Comparison of ENCODE assay signal across 8 cellular contexts in the genomic region with DNA sequence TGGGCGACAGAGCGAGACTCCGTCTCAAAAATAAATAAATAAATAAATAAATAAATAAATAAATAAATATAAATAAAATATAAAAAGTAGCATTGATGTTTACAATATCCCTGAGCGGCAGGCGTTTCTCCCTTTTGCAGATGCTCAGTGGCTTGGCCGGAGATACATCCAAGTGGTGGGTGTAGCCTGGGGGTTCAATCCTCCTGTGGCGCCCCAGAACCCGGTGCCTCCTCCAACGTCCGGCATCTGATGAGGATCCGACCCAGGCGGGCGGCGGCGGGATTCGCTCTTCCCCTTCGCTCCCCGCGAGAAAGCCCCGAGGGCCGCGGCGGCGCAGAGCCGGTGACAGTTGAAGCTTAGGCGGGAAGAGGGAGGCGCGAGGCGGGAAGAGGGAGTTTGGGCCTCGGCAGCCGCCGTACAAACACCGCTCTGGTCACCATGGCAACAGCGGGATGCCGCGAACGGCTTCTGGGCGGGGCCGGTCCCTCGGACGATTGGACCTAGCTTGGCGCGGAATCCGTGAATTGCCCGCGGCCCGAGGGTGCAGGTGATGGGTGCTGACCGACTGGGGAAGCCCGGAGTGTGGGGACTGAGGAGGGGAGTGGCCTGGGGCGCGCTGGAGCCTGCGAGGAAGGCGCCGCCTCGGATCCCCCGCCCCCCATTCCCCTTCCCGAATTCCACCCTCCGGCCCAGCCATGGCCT. TPM values are rescaled to one million over a fixed set of nuclear protein-coding genes. Genes with fewer than 3 reads are reported as not detected.
DNase-seq lines count a peak whose midpoint lies in the region; ATAC-seq, FAIRE-seq and TF ChIP-seq lines count a peak whose summit lies in the region.

No MANE protein-coding gene starts in this region.

- H3K9me3 ChIP-seq in kidney (ENCODE audit: control insufficient read depth in 1 of 2, low read length in 2 of 2), result no peaks in the 10 kb centered on the region

- ATAC-seq in HG03175 (IDR thresholded peaks at IDR 0.05; ENCODE audit: unreplicated experiment) (peak; percentile 74), HG03025 (IDR thresholded peaks at IDR 0.05; ENCODE audit: low FRiP score, unreplicated experiment) (no peak)

- DNase-seq in GM12892 (ENCODE audit: insufficient read length), result peak; percentile 97
- DNase-seq in NCI-H345 (lab: John Stamatoyannopoulos, UW), result peak; percentile 96
- DNase-seq in activated CD4-positive, CD25-positive, alpha-beta regulatory T cell treated with anti-CD3 and anti-CD28 coated beads, Interleukin-2, amount 50 U/mL, for 16 hours (ENCODE audit: low read depth, low spot score), result peak; percentile 81
- DNase-seq in central memory CD4-positive, alpha-beta T cell, result peak; percentile 80
- DNase-seq in kidney, result peak; percentile 98
- DNase-seq in stimulated activated CD4-positive, alpha-beta T cell treated with anti-CD3 and anti-CD28 coated beads, Interleukin-12 subunit alpha, Interleukin-12 subunit beta, amount 100 ng/mL, for 4 hours, result peak; percentile 92

- no peaks in the 10 kb centered on the region for H3K36me3 ChIP-seq in kidney (ENCODE audit: control insufficient read depth in 1 of 2, insufficient read depth in 2 of 2, low read length in 2 of 2)

- peak overlapping the region in 1 of 2 donors; percentile 59 for H3K27ac ChIP-seq in kidney (ENCODE audit: low read depth in 2 of 2, low read length in 2 of 2)

- intact Hi-C loops in kidney (cut with DNase I), result no loop called here

- H3K4me1 ChIP-seq in kidney (ENCODE audit: control insufficient read depth in 1 of 2, insufficient read depth in 1 of 2, low read depth in 1 of 2, low read length in 2 of 2), result peaks cover 4 to 8% of the 10 kb centered on the region in 2 donors

- peak overlapping the region; percentile 59 to 78 for H3K9ac ChIP-seq in kidney (ENCODE audit: low read length in 2 of 2)

- peak; percentile 51; the same call in 1 of the 2 replicates for TF ChIP-seq POLR2A in GM12892 (IDR thresholded peaks at IDR 0.05; ENCODE audit: low read depth, low read length)

- H3K4me3 ChIP-seq in kidney (ENCODE audit: low read length in 2 of 2), result peak overlapping the region; percentile 70 to 71

- FAIRE-seq in GM12892 (lab: Jason Lieb, UNC), result peak; percentile 84
- no peak for FAIRE-seq in kidney (lab: Jason Lieb, UNC)

- TF ChIP-seq CTCF in kidney (IDR thresholded peaks at IDR 0.05; ENCODE audit: borderline replicate concordance, extremely low read depth, insufficient read depth), result no peak

RNA-seq across cellular contexts. Expression of gene ALDOA, which starts 12.7 kb away (rescaled TPM):
- polyA plus RNA-seq in GM12892 (2012; ENCODE audit: missing spikeins), result 1,394 TPM
- 1,017 TPM for total RNA-seq in kidney
- polyA plus RNA-seq in kidney (ENCODE audit: insufficient read depth, low read depth, low replicate concordance), result 1,506 TPM

RNA-seq across cellular contexts. Expression of gene TLCD3B, which starts 21.8 kb away (rescaled TPM):
- polyA plus RNA-seq in GM12892 (2012; ENCODE audit: missing spikeins), result 0.25 TPM
- not detected for total RNA-seq in kidney
- polyA plus RNA-seq in kidney (ENCODE audit: insufficient read depth, low read depth, low replicate concordance), result not detected

RNA-seq across cellular contexts. Expression of gene PPP4C, which starts 23.0 kb away (rescaled TPM):
- 63.7 TPM for polyA plus RNA-seq in GM12892 (2012; ENCODE audit: missing spikeins)
- 78.8 TPM for total RNA-seq in kidney
- 107 TPM for polyA plus RNA-seq in kidney (ENCODE audit: insufficient read depth, low read depth, low replicate concordance)

RNA-seq across cellular contexts. Expression of gene C16orf92, which starts 29.8 kb away (rescaled TPM):
- polyA plus RNA-seq in GM12892 (2012; ENCODE audit: missing spikeins), result not detected
- not detected for total RNA-seq in kidney
- polyA plus RNA-seq in kidney (ENCODE audit: insufficient read depth, low read depth, low replicate concordance), result not detected

RNA-seq across cellular contexts. Expression of gene TBX6, which starts 38.9 kb away (rescaled TPM):
- 0.47 TPM for polyA plus RNA-seq in GM12892 (2012; ENCODE audit: missing spikeins)
- total RNA-seq in kidney, result 1.6 TPM
- polyA plus RNA-seq in kidney (ENCODE audit: insufficient read depth, low read depth, low replicate concordance), result 0.62 TPM
